Comparison of ENCODE assay signal across 11 cellular contexts in the genomic region with DNA sequence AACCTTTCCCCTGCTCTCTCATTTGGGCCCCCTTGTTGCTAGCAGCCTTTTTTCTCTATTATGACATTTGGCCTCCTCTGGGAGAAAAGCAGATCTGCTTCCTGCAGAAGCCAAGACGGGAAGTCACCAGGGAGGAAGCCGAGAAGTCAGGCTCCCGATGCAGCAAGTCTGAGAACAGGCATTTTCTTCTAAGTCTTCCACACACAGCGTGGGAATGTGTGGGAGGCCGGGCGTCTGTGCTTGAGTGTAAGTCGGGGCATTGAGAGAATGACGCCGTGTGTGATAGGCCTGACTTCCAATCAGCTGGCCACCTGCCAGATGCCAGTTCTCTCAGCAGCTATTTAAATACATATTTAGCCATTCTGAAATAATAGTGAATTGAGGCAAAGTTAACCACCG.
DNase-seq lines count a peak whose midpoint lies in the region; ATAC-seq and TF ChIP-seq lines count a peak whose summit lies in the region.
"Had no signal": no experiment of that assay in that cellular context is flagged by ENCODE, and none has a peak within 500 bp of the region (broad histone marks: within the 10 kb centered on the region; RNA-seq: fewer than 3 reads in every experiment).

No MANE protein-coding gene starts in this region.

- H3K36me3 ChIP-seq in CD4-positive, alpha-beta memory T cell (ENCODE audit: insufficient read depth, low read length) = no peaks in the 10 kb centered on the region

- TF ChIP-seq CTCF in AG10803 (conservative IDR thresholded peaks at IDR 0.05; ENCODE audit: low read length) = no peak
- no peak for TF ChIP-seq CTCF in chondrocyte (IDR thresholded peaks at IDR 0.05)

- H3K4me3 Mint-ChIP-seq in chondrocyte (ENCODE audit: unreplicated experiment) = peak overlapping the region; percentile 46
- no peak overlapping the region for H3K4me3 Mint-ChIP-seq in CD4-positive, alpha-beta memory T cell
- H3K4me3 Mint-ChIP-seq: activated CD4-positive, alpha-beta memory T cell treated with anti-CD3 and anti-CD28 coated beads for 36 hours had no signal

- H3K27ac Mint-ChIP-seq in chondrocyte (ENCODE audit: unreplicated experiment) = peak overlapping the region; percentile 92
- no peak overlapping the region for H3K27ac Mint-ChIP-seq in CD4-positive, alpha-beta memory T cell
- H3K27ac Mint-ChIP-seq: activated CD4-positive, alpha-beta memory T cell treated with anti-CD3 and anti-CD28 coated beads for 36 hours had no signal

- H3K27ac ChIP-seq in right cardiac atrium (ENCODE audit: low read length) = peak overlapping the region; percentile 88
- no peak overlapping the region for H3K27ac ChIP-seq in CD4-positive, alpha-beta memory T cell (ENCODE audit: low read depth, low read length)

- peak; percentile 20 for DNase-seq in AG10803 (ENCODE audit: low read depth)
- no peak for DNase-seq in chondrocyte (ENCODE audit: low spot score)
- peak; percentile 69 to 88 (median 83) for DNase-seq in right cardiac atrium
- peak; percentile 84 for DNase-seq in posterior vena cava (ENCODE audit: low spot score)
- no peak for DNase-seq in CD4-positive, alpha-beta memory T cell
- no peak for DNase-seq in SKM-1 treated with dmso at 0.1 percent for 144 hours (lab: John Stamatoyannopoulos, UW; ENCODE audit: unreplicated experiment)
- no peak for DNase-seq in stimulated activated CD4-positive, alpha-beta T cell treated with anti-CD3 and anti-CD28 coated beads, Interleukin-4, amount 100 ng/mL, for 24 hours
- DNase-seq in AG08396 (ENCODE audit: low spot score) = no peak
- DNase-seq: activated CD4-positive, alpha-beta memory T cell treated with anti-CD3 and anti-CD28 coated beads for 36 hours; NCI-H1694; stimulated activated CD4-positive, alpha-beta T cell treated with anti-CD3 and anti-CD28 coated beads, Interleukin-4, amount 100 ng/mL, for 1 hour had no signal

- peaks cover 3% of the 10 kb centered on the region for H3K9me3 Mint-ChIP-seq in chondrocyte (ENCODE audit: low read depth)
- peaks cover 0 to 8% (median 0%) of the 10 kb centered on the region in 8 donors for H3K9me3 Mint-ChIP-seq in CD4-positive, alpha-beta memory T cell
- H3K9me3 Mint-ChIP-seq: activated CD4-positive, alpha-beta memory T cell treated with anti-CD3 and anti-CD28 coated beads for 36 hours had no signal

- POLR2A ChIA-PET in CD4-positive, alpha-beta memory T cell (lab: Charles Lee; ENCODE audit: partially characterized antibody) = no interaction called here

- H3K9me3 ChIP-seq in right cardiac atrium (ENCODE audit: control insufficient read depth, low read length) = no peaks in the 10 kb centered on the region
- no peaks in the 10 kb centered on the region for H3K9me3 ChIP-seq in CD4-positive, alpha-beta memory T cell (ENCODE audit: control insufficient read depth in 1 of 2, low read length in 2 of 2)

- no peaks in the 10 kb centered on the region for H3K36me3 Mint-ChIP-seq in chondrocyte (ENCODE audit: low read depth)
- no peaks in the 10 kb centered on the region for H3K36me3 Mint-ChIP-seq in CD4-positive, alpha-beta memory T cell
- H3K36me3 Mint-ChIP-seq: activated CD4-positive, alpha-beta memory T cell treated with anti-CD3 and anti-CD28 coated beads for 36 hours had no signal

- CTCF ChIA-PET in CD4-positive, alpha-beta memory T cell (lab: Charles Lee; ENCODE audit: partially characterized antibody) = interaction anchor here (1.1 kb wide), 1 partner anchor 10 kb away, joined by 3 read pairs; no protein-coding TSS in a partner anchor

- H3K27me3 ChIP-seq in right cardiac atrium (ENCODE audit: control insufficient read depth, insufficient read depth) = no peaks in the 10 kb centered on the region
- H3K27me3 ChIP-seq in CD4-positive, alpha-beta memory T cell (ENCODE audit: insufficient read depth, low read length) = no peaks in the 10 kb centered on the region

- ATAC-seq in right cardiac atrium = peak; percentile 78 to 86

- intact Hi-C loops in right cardiac atrium (cut with DNase I) (no loop called here), posterior vena cava (cut with DNase I) (no loop called here)
- intact Hi-C loops in CD4-positive, alpha-beta memory T cell (cut with micrococcal nuclease) = no loop called here

- peaks cover 18% of the 10 kb centered on the region for H3K4me1 Mint-ChIP-seq in chondrocyte (ENCODE audit: low read depth)
- no peaks in the 10 kb centered on the region for H3K4me1 Mint-ChIP-seq in CD4-positive, alpha-beta memory T cell

- 5% methylated on average over 10 of the region's 10 CpGs for WGBS in right cardiac atrium

- H3K4me1 ChIP-seq in right cardiac atrium (ENCODE audit: control insufficient read depth, insufficient read depth, low read length) = peaks cover 9% of the 10 kb centered on the region
- H3K4me1 ChIP-seq in CD4-positive, alpha-beta memory T cell (ENCODE audit: insufficient read depth, low read length) = no peaks in the 10 kb centered on the region

- H3K27me3 Mint-ChIP-seq in chondrocyte (ENCODE audit: low read depth) = no peaks in the 10 kb centered on the region
- H3K27me3 Mint-ChIP-seq in CD4-positive, alpha-beta memory T cell = peaks cover 22 to 39% of the 10 kb centered on the region in 2 donors

- H3K4me3 ChIP-seq in AG10803 (ENCODE audit: low read length) = no peak overlapping the region
- H3K4me3 ChIP-seq in right cardiac atrium (ENCODE audit: low read length) = peak overlapping the region; percentile 32
- H3K4me3 ChIP-seq in CD4-positive, alpha-beta memory T cell (ENCODE audit: low read length in 2 of 2) = no peak overlapping the region

Comparison
In these comparisons a context has a peak if more than half of its experiments do, and no peak if none do; other contexts are left out.
1. DNase-seq: peak in AG10803 (single experiment), right cardiac atrium (3 of 3) and posterior vena cava (single experiment); none in chondrocyte (single experiment), CD4-positive, alpha-beta memory T cell (0 of 5), SKM-1 treated with dmso at 0.1 percent for 144 hours (single experiment), stimulated activated CD4-positive, alpha-beta T cell treated with anti-CD3 and anti-CD28 coated beads, Interleukin-4, amount 100 ng/mL, for 24 hours (single experiment) and AG08396 (single experiment).